ENCODE assay signal across 19 cellular contexts in genomic region chr10:24494236-24494635, GRCh38.
"Had no signal": no experiment of that assay in that cellular context is flagged by ENCODE, and none has a peak within 500 bp of the region (broad histone marks: within the 10 kb centered on the region; RNA-seq: fewer than 3 reads in every experiment).

No MANE protein-coding gene starts in this region.

- DNase-seq: activated CD4-positive, CD25-positive, alpha-beta regulatory T cell treated with anti-CD3 and anti-CD28 coated beads, Interleukin-2, amount 50 U/mL, for 72 hours; activated naive CD4-positive, alpha-beta T cell; activated naive CD8-positive, alpha-beta T cell treated with anti-CD3 and anti-CD28 coated beads, Interleukin-2, amount 10 ng/mL, durations not matched to agents 7 days and 5 days; activated T-cell treated with anti-CD3 and anti-CD28 coated beads for 4 hours; cerebellar nuclear complex; islet precursor cell; left lung; natural killer cell; retina; stimulated activated CD4-positive, alpha-beta T cell treated with anti-CD3 and anti-CD28 coated beads, Interleukin-2, amount 100 ng/mL, for 48 hours; stimulated activated naive CD4-positive, alpha-beta T cell; substantia nigra; T-helper 2 cell; trophoblast cell had no signal

- H3K36me3 ChIP-seq: gastroesophageal sphincter, left lung, neutrophil had no signal

- H3K27ac Mint-ChIP-seq: activated naive CD8-positive, alpha-beta T cell treated with anti-CD3 and anti-CD28 coated beads, Interleukin-2, amount 10 ng/mL, durations not matched to agents 7 days and 5 days; brain; endodermal cell; natural killer cell had no signal

- H3K27me3 ChIP-seq: gastroesophageal sphincter, left lung, neutrophil had no signal

- H3K27me3 Mint-ChIP-seq: activated naive CD8-positive, alpha-beta T cell treated with anti-CD3 and anti-CD28 coated beads, Interleukin-2, amount 10 ng/mL, durations not matched to agents 7 days and 5 days; brain had no signal

- H3K27ac ChIP-seq: gastroesophageal sphincter, left lung, neutrophil, parathyroid adenoma had no signal

- H2AFZ ChIP-seq: parathyroid adenoma had no signal

- H3K9me3 Mint-ChIP-seq: activated naive CD8-positive, alpha-beta T cell treated with anti-CD3 and anti-CD28 coated beads, Interleukin-2, amount 10 ng/mL, durations not matched to agents 7 days and 5 days; brain; endodermal cell had no signal

- ATAC-seq: gastroesophageal sphincter, left lung, natural killer cell had no signal

- H3K36me3 Mint-ChIP-seq: activated naive CD8-positive, alpha-beta T cell treated with anti-CD3 and anti-CD28 coated beads, Interleukin-2, amount 10 ng/mL, durations not matched to agents 7 days and 5 days; brain; natural killer cell had no signal

- H3K9me3 ChIP-seq: gastroesophageal sphincter, left lung, neutrophil had no signal

- H3K4me3 ChIP-seq: gastroesophageal sphincter, left lung had no signal

- H3K4me3 Mint-ChIP-seq: activated naive CD8-positive, alpha-beta T cell treated with anti-CD3 and anti-CD28 coated beads, Interleukin-2, amount 10 ng/mL, durations not matched to agents 7 days and 5 days; brain; endodermal cell; natural killer cell had no signal

- H3K9ac ChIP-seq: parathyroid adenoma had no signal

- H3K4me1 ChIP-seq: gastroesophageal sphincter, left lung, parathyroid adenoma had no signal

- H3K4me1 Mint-ChIP-seq: activated naive CD8-positive, alpha-beta T cell treated with anti-CD3 and anti-CD28 coated beads, Interleukin-2, amount 10 ng/mL, durations not matched to agents 7 days and 5 days; natural killer cell had no signal
